In the genomic region with DNA sequence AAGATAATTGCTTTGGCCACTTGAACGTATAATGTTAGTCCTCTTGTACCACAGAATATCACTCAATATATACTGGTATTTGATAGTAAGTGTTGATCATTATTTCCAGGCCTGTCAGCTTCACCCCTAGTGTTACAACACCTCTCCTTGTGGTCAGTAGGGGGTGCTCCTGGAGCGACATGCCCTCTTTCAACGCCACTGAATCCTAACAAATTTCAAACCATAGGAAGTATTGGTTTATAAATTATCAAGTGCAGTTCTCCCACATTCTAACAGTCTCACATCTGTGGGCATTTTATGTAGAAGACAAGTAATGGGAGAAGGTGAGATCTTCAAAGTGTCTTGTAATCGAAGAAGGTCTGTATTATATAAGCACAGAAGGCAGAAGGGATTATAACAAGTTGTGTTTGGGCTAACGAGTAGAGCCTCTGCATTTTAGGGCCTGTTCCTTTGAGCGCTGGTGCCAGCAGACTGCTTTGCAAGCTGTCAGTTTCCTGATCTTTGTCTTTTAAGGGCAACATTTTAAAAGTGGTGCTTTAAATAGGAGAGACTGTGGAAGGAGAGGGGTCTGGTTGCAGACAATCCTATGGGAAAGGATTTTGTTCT, we compare ENCODE assay signal across 1 cellular context.
TF ChIP-seq lines count a peak whose summit lies in the region.

No MANE protein-coding gene starts in this region.

TF ChIP-seq in HepG2, 621 proteins besides CTCF, POLR2A, EP300 and RAD21 (continued from another document):
- TF ChIP-seq, protein P1, sequence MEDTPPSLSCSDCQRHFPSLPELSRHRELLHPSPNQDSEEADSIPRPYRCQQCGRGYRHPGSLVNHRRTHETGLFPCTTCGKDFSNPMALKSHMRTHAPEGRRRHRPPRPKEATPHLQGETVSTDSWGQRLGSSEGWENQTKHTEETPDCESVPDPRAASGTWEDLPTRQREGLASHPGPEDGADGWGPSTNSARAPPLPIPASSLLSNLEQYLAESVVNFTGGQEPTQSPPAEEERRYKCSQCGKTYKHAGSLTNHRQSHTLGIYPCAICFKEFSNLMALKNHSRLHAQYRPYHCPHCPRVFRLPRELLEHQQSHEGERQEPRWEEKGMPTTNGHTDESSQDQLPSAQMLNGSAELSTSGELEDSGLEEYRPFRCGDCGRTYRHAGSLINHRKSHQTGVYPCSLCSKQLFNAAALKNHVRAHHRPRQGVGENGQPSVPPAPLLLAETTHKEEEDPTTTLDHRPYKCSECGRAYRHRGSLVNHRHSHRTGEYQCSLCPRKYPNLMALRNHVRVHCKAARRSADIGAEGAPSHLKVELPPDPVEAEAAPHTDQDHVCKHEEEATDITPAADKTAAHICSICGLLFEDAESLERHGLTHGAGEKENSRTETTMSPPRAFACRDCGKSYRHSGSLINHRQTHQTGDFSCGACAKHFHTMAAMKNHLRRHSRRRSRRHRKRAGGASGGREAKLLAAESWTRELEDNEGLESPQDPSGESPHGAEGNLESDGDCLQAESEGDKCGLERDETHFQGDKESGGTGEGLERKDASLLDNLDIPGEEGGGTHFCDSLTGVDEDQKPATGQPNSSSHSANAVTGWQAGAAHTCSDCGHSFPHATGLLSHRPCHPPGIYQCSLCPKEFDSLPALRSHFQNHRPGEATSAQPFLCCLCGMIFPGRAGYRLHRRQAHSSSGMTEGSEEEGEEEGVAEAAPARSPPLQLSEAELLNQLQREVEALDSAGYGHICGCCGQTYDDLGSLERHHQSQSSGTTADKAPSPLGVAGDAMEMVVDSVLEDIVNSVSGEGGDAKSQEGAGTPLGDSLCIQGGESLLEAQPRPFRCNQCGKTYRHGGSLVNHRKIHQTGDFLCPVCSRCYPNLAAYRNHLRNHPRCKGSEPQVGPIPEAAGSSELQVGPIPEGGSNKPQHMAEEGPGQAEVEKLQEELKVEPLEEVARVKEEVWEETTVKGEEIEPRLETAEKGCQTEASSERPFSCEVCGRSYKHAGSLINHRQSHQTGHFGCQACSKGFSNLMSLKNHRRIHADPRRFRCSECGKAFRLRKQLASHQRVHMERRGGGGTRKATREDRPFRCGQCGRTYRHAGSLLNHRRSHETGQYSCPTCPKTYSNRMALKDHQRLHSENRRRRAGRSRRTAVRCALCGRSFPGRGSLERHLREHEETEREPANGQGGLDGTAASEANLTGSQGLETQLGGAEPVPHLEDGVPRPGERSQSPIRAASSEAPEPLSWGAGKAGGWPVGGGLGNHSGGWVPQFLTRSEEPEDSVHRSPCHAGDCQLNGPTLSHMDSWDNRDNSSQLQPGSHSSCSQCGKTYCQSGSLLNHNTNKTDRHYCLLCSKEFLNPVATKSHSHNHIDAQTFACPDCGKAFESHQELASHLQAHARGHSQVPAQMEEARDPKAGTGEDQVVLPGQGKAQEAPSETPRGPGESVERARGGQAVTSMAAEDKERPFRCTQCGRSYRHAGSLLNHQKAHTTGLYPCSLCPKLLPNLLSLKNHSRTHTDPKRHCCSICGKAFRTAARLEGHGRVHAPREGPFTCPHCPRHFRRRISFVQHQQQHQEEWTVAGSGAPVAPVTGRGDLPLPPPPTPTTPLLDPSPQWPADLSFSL (CRISPR knock-in tag; IDR thresholded peaks at IDR 0.05) = no peak
- TF ChIP-seq ZNF33B (CRISPR knock-in tag; IDR thresholded peaks at IDR 0.05) (no peak), STAG1 (CRISPR knock-in tag; IDR thresholded peaks at IDR 0.05) (peak; percentile 48)
